9 cellular contexts compared by ENCODE assay signal in the genomic region with DNA sequence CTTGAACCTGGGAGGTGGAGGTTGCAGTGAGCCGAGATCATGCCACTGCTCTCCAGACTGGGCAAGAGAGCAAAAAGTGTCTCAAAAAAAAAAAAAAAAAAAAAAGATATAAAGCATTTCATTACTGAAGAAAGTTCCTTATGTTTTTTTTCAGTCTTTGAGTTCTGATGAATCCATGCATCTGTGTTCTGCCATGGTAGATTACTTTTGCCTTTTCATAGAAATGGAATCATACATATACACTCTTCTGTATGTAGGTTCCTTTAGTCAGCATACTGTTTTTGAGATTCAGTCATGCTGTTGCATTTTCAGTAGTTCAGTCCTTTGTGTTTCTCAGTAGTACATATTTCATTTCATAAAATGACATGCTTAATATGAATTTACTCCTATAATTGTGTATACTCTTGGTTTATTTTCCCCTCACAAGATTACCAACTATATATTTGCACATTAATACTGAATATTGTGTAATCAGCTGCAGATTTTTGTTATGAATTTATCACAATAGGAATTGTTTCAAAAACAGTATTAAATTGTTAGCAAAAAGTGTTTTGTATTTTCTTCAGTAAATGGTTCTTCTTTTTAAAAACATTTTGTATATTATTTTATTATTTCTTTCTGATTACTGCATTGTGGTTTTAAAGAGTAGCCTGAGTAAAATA.
"Had no signal": no experiment of that assay in that cellular context is flagged by ENCODE, and none has a peak within 500 bp of the region (broad histone marks: within the 10 kb centered on the region; RNA-seq: fewer than 3 reads in every experiment).

No MANE protein-coding gene starts in this region.

- ATAC-seq: HCT116 had no signal

- H3K27ac ChIP-seq: GM23248, KMS-11 had no signal

- H3K36me3 ChIP-seq: HAP-1 had no signal

- DNase-seq: GM23248, GOT3, H7, Karpas-422, KBM-7 had no signal

- FAIRE-seq: HTR-8/SVneo had no signal

- H3K4me3 ChIP-seq: GM23248, HAP-1 had no signal
